ENCODE assay signal across 27 cellular contexts in genomic region chr7:90984692-90985091, GRCh38.
"Had no signal": no experiment of that assay in that cellular context is flagged by ENCODE, and none has a peak within 500 bp of the region (broad histone marks: within the 10 kb centered on the region; RNA-seq: fewer than 3 reads in every experiment).

No MANE protein-coding gene starts in this region.

- H3K27ac ChIP-seq: ascending aorta, brain microvascular endothelial cell, coronary artery, dorsolateral prefrontal cortex, WERI-Rb-1 had no signal

- H3K27me3 ChIP-seq: ascending aorta, brain microvascular endothelial cell, dorsolateral prefrontal cortex had no signal

- H3K9me3 ChIP-seq: ascending aorta had no signal

- H3K4me3 ChIP-seq: ascending aorta, coronary artery, dorsolateral prefrontal cortex had no signal

- DNase-seq: activated B cell treated with CpG ODN at 0.5 μM for 24 hours; activated CD4-positive, alpha-beta T cell treated with anti-CD3 and anti-CD28 coated beads for 48 hours; activated CD4-positive, alpha-beta T cell treated with anti-CD3 and anti-CD28 coated beads, Interleukin-2, amount 50 U/mL, for 1 hour; activated CD4-positive, alpha-beta T cell treated with anti-CD3 and anti-CD28 coated beads, Interleukin-2, amount 50 U/mL, for 48 hours; activated CD8-positive, alpha-beta memory T cell treated with anti-CD3 and anti-CD28 coated beads for 24 hours; activated CD8-positive, alpha-beta T cell treated with anti-CD3 and anti-CD28 coated beads for 36 hours; activated effector memory CD4-positive, alpha-beta T cell treated with Interleukin-2 at 50 U/mL for 16 hours; activated naive CD4-positive, alpha-beta T cell treated with anti-CD3 and anti-CD28 coated beads, Interleukin-2, amount 10 ng/mL, durations not matched to agents 7 days and 5 days; activated naive CD8-positive, alpha-beta T cell treated with anti-CD3 and anti-CD28 coated beads, Interleukin-2, amount 10 ng/mL, durations not matched to agents 7 days and 5 days; activated T-cell treated with anti-CD3 and anti-CD28 coated beads, Interleukin-2, amount 50 U/mL, for 4 hours; brain microvascular endothelial cell; dorsolateral prefrontal cortex; effector memory CD4-positive, alpha-beta T cell; endodermal cell; foreskin fibroblast; head of caudate nucleus; T-helper 17 cell; T1000; WERI-Rb-1 had no signal

- H3K36me3 ChIP-seq: ascending aorta, brain microvascular endothelial cell, WERI-Rb-1 had no signal

- H3K4me1 ChIP-seq: ascending aorta had no signal

- FAIRE-seq: bronchial epithelial cell, frontal cortex had no signal

- ATAC-seq: activated CD4-positive, CD25-positive, alpha-beta regulatory T cell treated with anti-CD3 and anti-CD28 coated beads, Interleukin-2, amount 50 U/mL, for 24 hours; activated CD8-positive, alpha-beta T cell treated with anti-CD3 and anti-CD28 coated beads for 36 hours; activated naive CD4-positive, alpha-beta T cell treated with anti-CD3 and anti-CD28 coated beads, Interleukin-2, amount 50 U/mL, for 72 hours; activated T-cell treated with anti-CD3 and anti-CD28 coated beads, Interleukin-2, amount 50 U/mL, for 4 hours; activated T-helper 17 cell treated with anti-CD3 and anti-CD28 coated beads, Interleukin-2, amount 50 U/mL, for 72 hours; esophagus mucosa; T-helper 17 cell had no signal
